In the genomic region with DNA sequence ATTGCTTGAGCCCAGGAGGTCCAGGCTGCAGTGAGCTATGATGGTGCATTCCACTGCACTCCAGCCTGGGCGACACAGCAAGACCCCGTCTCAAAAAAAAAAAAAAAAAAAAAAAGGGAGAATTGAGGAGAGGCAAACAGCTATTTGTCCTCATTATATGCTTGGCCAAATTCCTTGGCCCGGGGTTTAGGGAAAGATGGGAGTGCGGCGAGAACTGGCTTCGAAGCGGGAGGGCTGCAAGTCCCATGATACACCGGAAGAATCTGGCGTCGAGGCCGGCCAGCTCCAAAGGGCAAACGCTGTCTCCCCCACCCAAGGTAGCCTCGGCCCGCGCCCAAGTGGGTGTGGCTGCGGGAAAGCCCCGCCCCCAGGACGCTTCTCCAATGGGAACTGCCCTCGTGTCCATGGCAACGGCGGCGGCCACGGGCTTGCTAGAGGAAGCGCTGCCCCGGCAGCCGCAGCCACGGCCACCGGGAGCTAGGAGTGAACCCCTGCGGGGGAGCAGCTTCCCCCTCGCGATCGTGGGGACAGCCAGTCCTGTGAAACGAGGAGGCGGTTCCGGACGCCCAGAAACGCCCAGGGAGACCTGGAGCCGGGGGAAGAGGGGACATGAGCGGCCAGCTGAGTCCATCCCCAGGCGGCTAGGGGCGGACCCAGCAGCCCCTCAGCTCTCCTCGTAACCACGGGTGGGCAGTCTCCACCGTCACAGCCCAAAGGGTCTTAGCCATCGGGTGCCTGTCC, we compare ENCODE assay signal across 8 cellular contexts. TPM values are rescaled to one million over a fixed set of nuclear protein-coding genes. Genes with fewer than 3 reads are reported as not detected.
DNase-seq lines count a peak whose midpoint lies in the region; ATAC-seq, FAIRE-seq and TF ChIP-seq lines count a peak whose summit lies in the region.

TSS of gene TTLL13 (plus strand) at position 434 of the 741 bp plus-strand sequence. CDS start 1,075 bp downstream, outside the sequence.

- TF ChIP-seq POLR2A in transverse colon (IDR thresholded peaks at IDR 0.05), result peak; percentile 29

- H3K27ac ChIP-seq in pancreas (peak within 1 kb of the TSS in 1 of 4 donors; percentile 31), transverse colon (peak within 1 kb of the TSS; percentile 32 to 71 (median 64))

- FAIRE-seq in pancreas (lab: Jason Lieb, UNC), result no peak

- TF ChIP-seq CTCF in pancreas (IDR thresholded peaks at IDR 0.05) (no peak), transverse colon (IDR thresholded peaks at IDR 0.05) (peak in 2 of 5 experiments; percentile 26 to 29)

- intact Hi-C loops in cardiac septum (cut with DNase I) (no loop called here), pancreas (cut with DNase I) (no loop called here), transverse colon (cut with DNase I; ENCODE audit: low total_unique reads) (no loop called here)

- H3K27me3 Mint-ChIP-seq in activated naive CD8-positive, alpha-beta T cell treated with anti-CD3 and anti-CD28 coated beads, Interleukin-2, amount 50 U/mL, for 24 hours, result no peaks in the 10 kb centered on the region

- H3K27ac Mint-ChIP-seq in activated naive CD8-positive, alpha-beta T cell treated with anti-CD3 and anti-CD28 coated beads, Interleukin-2, amount 50 U/mL, for 24 hours, result no peak within 1 kb of the TSS

- no peaks in the 10 kb centered on the region for H3K36me3 Mint-ChIP-seq in activated naive CD8-positive, alpha-beta T cell treated with anti-CD3 and anti-CD28 coated beads, Interleukin-2, amount 50 U/mL, for 24 hours (ENCODE audit: low read depth)

- H3K9me3 Mint-ChIP-seq in activated naive CD8-positive, alpha-beta T cell treated with anti-CD3 and anti-CD28 coated beads, Interleukin-2, amount 50 U/mL, for 24 hours, result no peaks in the 10 kb centered on the region

- H3K36me3 ChIP-seq in pancreas, result no peaks in the 10 kb centered on the region
- no peaks in the 10 kb centered on the region for H3K36me3 ChIP-seq in transverse colon

- peak within 1 kb of the TSS; percentile 46 for H3K4me3 Mint-ChIP-seq in activated naive CD8-positive, alpha-beta T cell treated with anti-CD3 and anti-CD28 coated beads, Interleukin-2, amount 50 U/mL, for 24 hours

- H3K27me3 ChIP-seq in pancreas (no peaks in the 10 kb centered on the region), transverse colon (no peaks in the 10 kb centered on the region)

- H3K4me1 ChIP-seq in pancreas (no peaks in the 10 kb centered on the region), transverse colon (peaks cover 0 to 23% (median 7%) of the 10 kb centered on the region in 4 donors)

- H3K9me3 ChIP-seq in pancreas (no peaks in the 10 kb centered on the region), transverse colon (no peaks in the 10 kb centered on the region)

- peaks cover 13% of the 10 kb centered on the region for H3K4me1 Mint-ChIP-seq in activated naive CD8-positive, alpha-beta T cell treated with anti-CD3 and anti-CD28 coated beads, Interleukin-2, amount 50 U/mL, for 24 hours

- in situ Hi-C loops in transverse colon (cut with MboI; ENCODE audit: low pct_ligation_motif_present in 1 of 4, low pct_unique_long_range_greater_than_20kb in 1 of 4, low sequenced_read_pairs in 3 of 4), result no loop called here

- ATAC-seq in GM21576 (IDR thresholded peaks at IDR 0.05; ENCODE audit: unreplicated experiment) (peak; percentile 49), SK-N-SH treated with all-trans-retinoic acid at 6 μM for 48 hours (peak; percentile 97), pancreas (peak; percentile 98 to 100 (median 100))
- ATAC-seq in activated naive CD8-positive, alpha-beta T cell treated with anti-CD3 and anti-CD28 coated beads, Interleukin-2, amount 50 U/mL, for 24 hours, result peak; percentile 76

- DNase-seq in AML-193 (lab: John Stamatoyannopoulos, UW), result peak; percentile 51 to 73
- peak; percentile 33 for DNase-seq in NAMALWA (ENCODE audit: low spot score)
- peak; percentile 90 for DNase-seq in activated naive CD8-positive, alpha-beta T cell treated with anti-CD3 and anti-CD28 coated beads, Interleukin-2, amount 50 U/mL, for 24 hours
- DNase-seq in cardiac septum (ENCODE audit: low spot score), result peak; percentile 98
- peak; percentile 95 to 100 (median 97) for DNase-seq in pancreas
- peak; percentile 97 for DNase-seq in transverse colon

- 1% methylated on average over 45 of the region's 45 CpGs for WGBS in pancreas, 2 donors
- WGBS in transverse colon (ENCODE audit: low coverage in 1 of 2), 2 donors, result 2 to 3% methylated on average over 6 to 44 of the region's 45 CpGs

- H3K4me3 ChIP-seq in pancreas, result peak within 1 kb of the TSS; percentile 29 to 56 (median 42)
- peak within 1 kb of the TSS; percentile 42 to 89 (median 46) for H3K4me3 ChIP-seq in transverse colon

- TF ChIP-seq EP300 in transverse colon (IDR thresholded peaks at IDR 0.05; ENCODE audit: low read depth), result no peak

TF ChIP-seq in SK-N-SH treated with all-trans-retinoic acid at 6 μM for 48 hours, 23 proteins besides CTCF, POLR2A, EP300 and RAD21:
- no peak for TF ChIP-seq ZNF565 (CRISPR knock-in tag; conservative IDR thresholded peaks at IDR 0.05; ENCODE audit: low read depth)
- no peak for TF ChIP-seq RARB (CRISPR knock-in tag; IDR thresholded peaks at IDR 0.05)
- no peak for TF ChIP-seq CSRNP3 (CRISPR knock-in tag; IDR thresholded peaks at IDR 0.05)
- no peak for TF ChIP-seq ZFP3 (CRISPR knock-in tag; IDR thresholded peaks at IDR 0.05)
- TF ChIP-seq, protein P1, sequence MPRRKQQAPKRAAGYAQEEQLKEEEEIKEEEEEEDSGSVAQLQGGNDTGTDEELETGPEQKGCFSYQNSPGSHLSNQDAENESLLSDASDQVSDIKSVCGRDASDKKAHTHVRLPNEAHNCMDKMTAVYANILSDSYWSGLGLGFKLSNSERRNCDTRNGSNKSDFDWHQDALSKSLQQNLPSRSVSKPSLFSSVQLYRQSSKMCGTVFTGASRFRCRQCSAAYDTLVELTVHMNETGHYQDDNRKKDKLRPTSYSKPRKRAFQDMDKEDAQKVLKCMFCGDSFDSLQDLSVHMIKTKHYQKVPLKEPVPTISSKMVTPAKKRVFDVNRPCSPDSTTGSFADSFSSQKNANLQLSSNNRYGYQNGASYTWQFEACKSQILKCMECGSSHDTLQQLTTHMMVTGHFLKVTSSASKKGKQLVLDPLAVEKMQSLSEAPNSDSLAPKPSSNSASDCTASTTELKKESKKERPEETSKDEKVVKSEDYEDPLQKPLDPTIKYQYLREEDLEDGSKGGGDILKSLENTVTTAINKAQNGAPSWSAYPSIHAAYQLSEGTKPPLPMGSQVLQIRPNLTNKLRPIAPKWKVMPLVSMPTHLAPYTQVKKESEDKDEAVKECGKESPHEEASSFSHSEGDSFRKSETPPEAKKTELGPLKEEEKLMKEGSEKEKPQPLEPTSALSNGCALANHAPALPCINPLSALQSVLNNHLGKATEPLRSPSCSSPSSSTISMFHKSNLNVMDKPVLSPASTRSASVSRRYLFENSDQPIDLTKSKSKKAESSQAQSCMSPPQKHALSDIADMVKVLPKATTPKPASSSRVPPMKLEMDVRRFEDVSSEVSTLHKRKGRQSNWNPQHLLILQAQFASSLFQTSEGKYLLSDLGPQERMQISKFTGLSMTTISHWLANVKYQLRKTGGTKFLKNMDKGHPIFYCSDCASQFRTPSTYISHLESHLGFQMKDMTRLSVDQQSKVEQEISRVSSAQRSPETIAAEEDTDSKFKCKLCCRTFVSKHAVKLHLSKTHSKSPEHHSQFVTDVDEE (CRISPR knock-in tag; IDR thresholded peaks at IDR 0.05), result no peak
- TF ChIP-seq, protein P2, sequence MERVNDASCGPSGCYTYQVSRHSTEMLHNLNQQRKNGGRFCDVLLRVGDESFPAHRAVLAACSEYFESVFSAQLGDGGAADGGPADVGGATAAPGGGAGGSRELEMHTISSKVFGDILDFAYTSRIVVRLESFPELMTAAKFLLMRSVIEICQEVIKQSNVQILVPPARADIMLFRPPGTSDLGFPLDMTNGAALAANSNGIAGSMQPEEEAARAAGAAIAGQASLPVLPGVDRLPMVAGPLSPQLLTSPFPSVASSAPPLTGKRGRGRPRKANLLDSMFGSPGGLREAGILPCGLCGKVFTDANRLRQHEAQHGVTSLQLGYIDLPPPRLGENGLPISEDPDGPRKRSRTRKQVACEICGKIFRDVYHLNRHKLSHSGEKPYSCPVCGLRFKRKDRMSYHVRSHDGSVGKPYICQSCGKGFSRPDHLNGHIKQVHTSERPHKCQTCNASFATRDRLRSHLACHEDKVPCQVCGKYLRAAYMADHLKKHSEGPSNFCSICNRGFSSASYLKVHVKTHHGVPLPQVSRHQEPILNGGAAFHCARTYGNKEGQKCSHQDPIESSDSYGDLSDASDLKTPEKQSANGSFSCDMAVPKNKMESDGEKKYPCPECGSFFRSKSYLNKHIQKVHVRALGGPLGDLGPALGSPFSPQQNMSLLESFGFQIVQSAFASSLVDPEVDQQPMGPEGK (CRISPR knock-in tag; IDR thresholded peaks at IDR 0.05; ENCODE audit: borderline replicate concordance), result no peak
- TF ChIP-seq ESRRG (CRISPR knock-in tag; IDR thresholded peaks at IDR 0.05), result no peak
- no peak for TF ChIP-seq ZNF70 (CRISPR knock-in tag; IDR thresholded peaks at IDR 0.05)
- no peak for TF ChIP-seq SNAI2 (CRISPR knock-in tag; IDR thresholded peaks at IDR 0.05)
- no peak for TF ChIP-seq TCF4 (CRISPR knock-in tag; IDR thresholded peaks at IDR 0.05; ENCODE audit: borderline replicate concordance)

RNA-seq across cellular contexts. Expression of gene TTLL13, which starts in this region (rescaled TPM):
- total RNA-seq in cardiac septum (0.16 TPM), pancreas (under 1 TPM in 4 of 6 donors, not detected in 2; 0.19 to 0.46 (median 0.35) TPM), transverse colon (under 1 TPM in 1 of 4 donors, not detected in 3; 0.27 TPM)
- 1 to 10 TPM; 1.3 to 2.4 TPM for polyA plus RNA-seq in pancreas

Comparison
In these comparisons a context has a peak if more than half of its experiments do, and no peak if none do; other contexts are left out.
1. Peak in DNase-seq in cardiac septum; RNA of the gene not detected or under 1 TPM.
2. Peak in DNase-seq, H3K4me3 ChIP-seq and H3K27ac ChIP-seq in transverse colon; RNA of the gene not detected or under 1 TPM.
3. DNase-seq: peak in every context shown above with its lines; median percentile 98 in cardiac septum; 97 in pancreas; 97 in transverse colon; 90 in activated naive CD8-positive, alpha-beta T cell treated with anti-CD3 and anti-CD28 coated beads, Interleukin-2, amount 50 U/mL, for 24 hours; 62 in AML-193; 33 in NAMALWA.
4. ATAC-seq: peak in every context shown above with its lines; median percentile 100 in pancreas; 97 in SK-N-SH treated with all-trans-retinoic acid at 6 μM for 48 hours; 76 in activated naive CD8-positive, alpha-beta T cell treated with anti-CD3 and anti-CD28 coated beads, Interleukin-2, amount 50 U/mL, for 24 hours; 49 in GM21576.